In the genomic region with DNA sequence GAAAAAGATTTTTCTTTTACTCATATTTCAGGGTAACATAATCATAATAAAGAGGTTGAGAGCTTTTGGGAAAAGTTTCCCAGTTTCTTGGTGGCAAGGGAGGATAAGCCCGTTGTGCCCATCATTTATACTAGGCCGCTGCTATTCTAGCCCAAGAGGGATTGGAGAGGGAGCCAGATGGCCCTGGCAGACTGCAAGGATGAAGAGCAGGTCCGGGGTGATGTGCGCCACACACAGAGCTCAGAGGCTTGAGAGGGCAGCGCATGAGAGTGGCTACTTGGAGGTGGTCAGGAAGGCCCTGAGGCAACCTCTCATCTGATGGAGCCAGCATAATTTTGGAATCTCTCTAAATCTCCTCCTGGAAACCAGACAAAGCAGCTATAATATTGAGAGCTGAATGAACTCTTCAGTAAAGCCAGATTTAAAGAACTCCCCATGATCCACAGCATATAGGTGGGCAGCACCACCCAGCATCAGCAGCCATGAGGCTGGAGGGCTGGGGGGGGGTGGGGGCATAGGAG, we compare ENCODE assay signal across 29 cellular contexts.
"Had no signal": no experiment of that assay in that cellular context is flagged by ENCODE, and none has a peak within 500 bp of the region (broad histone marks: within the 10 kb centered on the region; RNA-seq: fewer than 3 reads in every experiment).

No MANE protein-coding gene starts in this region.

- H3K4me2 ChIP-seq: hepatocyte had no signal

- H3K27ac Mint-ChIP-seq: activated B cell treated with CpG ODN at 0.5 μM for 24 hours; activated naive CD4-positive, alpha-beta T cell treated with anti-CD3 and anti-CD28 coated beads, Interleukin-2, amount 50 U/mL, for 24 hours; effector memory CD8-positive, alpha-beta T cell; immature natural killer cell; naive thymus-derived CD4-positive, alpha-beta T cell; stimulated activated memory B cell treated with anti-CD40 and anti-IgM and Interleukin-4, amounts not matched to agents 10 μg/mL and 1 μg/mL and 100 μg/mL, for 72 hours; T-helper 1 cell treated with Interleukin-12 subunit alpha and Interleukin-12 subunit beta and Interleukin-4 antibody, amounts not matched to agents 30 μg/mL and 1 μg/mL, for 36 hours had no signal

- DNase-seq: activated B cell treated with CpG ODN at 0.5 μM for 24 hours; activated CD4-positive, alpha-beta T cell treated with anti-CD3 and anti-CD28 coated beads for 4 hours; activated CD4-positive, alpha-beta T cell treated with anti-CD3 and anti-CD28 coated beads, Interleukin-2, amount 50 U/mL, for 48 hours; activated effector memory CD4-positive, alpha-beta T cell treated with anti-CD3 and anti-CD28 coated beads, Interleukin-2, amount 50 U/mL, for 16 hours; aorta; dermis blood vessel endothelial cell; effector memory CD8-positive, alpha-beta T cell; foreskin melanocyte; glutamatergic neuron; immature natural killer cell; kidney glomerular epithelial cell; left lung; naive thymus-derived CD4-positive, alpha-beta T cell; occipital lobe; small intestine; stimulated activated CD4-positive, alpha-beta T cell treated with anti-CD3 and anti-CD28 coated beads, Interleukin-2, amount 100 ng/mL, for 24 hours; stomach; T1000; testis had no signal

- ATAC-seq: effector memory CD8-positive, alpha-beta T cell; esophagus mucosa; left lung; naive thymus-derived CD4-positive, alpha-beta T cell; sciatic nerve; stimulated activated memory B cell treated with anti-CD40 and anti-IgM and Interleukin-4, amounts not matched to agents 10 μg/mL and 1 μg/mL and 100 μg/mL, for 72 hours had no signal

- H2AFZ ChIP-seq: hepatocyte had no signal

- H3K4me3 Mint-ChIP-seq: activated B cell treated with CpG ODN at 0.5 μM for 24 hours; activated naive CD4-positive, alpha-beta T cell treated with anti-CD3 and anti-CD28 coated beads, Interleukin-2, amount 50 U/mL, for 24 hours; brain; effector memory CD8-positive, alpha-beta T cell; immature natural killer cell; naive thymus-derived CD4-positive, alpha-beta T cell; neural crest cell; stimulated activated memory B cell treated with anti-CD40 and anti-IgM and Interleukin-4, amounts not matched to agents 10 μg/mL and 1 μg/mL and 100 μg/mL, for 72 hours; T-helper 1 cell treated with Interleukin-12 subunit alpha and Interleukin-12 subunit beta and Interleukin-4 antibody, amounts not matched to agents 30 μg/mL and 1 μg/mL, for 36 hours had no signal

- H3K27ac ChIP-seq: hepatocyte, left lung, stomach, testis, upper lobe of left lung had no signal

- H3K9me3 Mint-ChIP-seq: activated naive CD4-positive, alpha-beta T cell treated with anti-CD3 and anti-CD28 coated beads, Interleukin-2, amount 50 U/mL, for 24 hours; neural crest cell; T-helper 1 cell treated with Interleukin-12 subunit alpha and Interleukin-12 subunit beta and Interleukin-4 antibody, amounts not matched to agents 30 μg/mL and 1 μg/mL, for 36 hours had no signal

- H3K4me3 ChIP-seq: hepatocyte, left lung, lung, stomach, testis, upper lobe of left lung had no signal

- H3K4me1 Mint-ChIP-seq: activated B cell treated with CpG ODN at 0.5 μM for 24 hours; stimulated activated memory B cell treated with anti-CD40 and anti-IgM and Interleukin-4, amounts not matched to agents 10 μg/mL and 1 μg/mL and 100 μg/mL, for 72 hours had no signal

- H3K27me3 Mint-ChIP-seq: activated B cell treated with CpG ODN at 0.5 μM for 24 hours; activated naive CD4-positive, alpha-beta T cell treated with anti-CD3 and anti-CD28 coated beads, Interleukin-2, amount 50 U/mL, for 24 hours; effector memory CD8-positive, alpha-beta T cell; naive thymus-derived CD4-positive, alpha-beta T cell; stimulated activated memory B cell treated with anti-CD40 and anti-IgM and Interleukin-4, amounts not matched to agents 10 μg/mL and 1 μg/mL and 100 μg/mL, for 72 hours had no signal

- H3K9me3 ChIP-seq: left lung, stomach, testis, upper lobe of left lung had no signal

- H3K27me3 ChIP-seq: hepatocyte, left lung, stomach, testis, upper lobe of left lung had no signal

- H3K36me3 ChIP-seq: left lung, upper lobe of left lung had no signal

- H3K4me1 ChIP-seq: left lung, stomach, testis, upper lobe of left lung had no signal
